Comparison of ENCODE assay signal across 28 cellular contexts in genomic region chr7:158430308-158431034, GRCh38.
DNase-seq lines count a peak whose midpoint lies in the region; ATAC-seq, FAIRE-seq and TF ChIP-seq lines count a peak whose summit lies in the region.
"Had no signal": no experiment of that assay in that cellular context is flagged by ENCODE, and none has a peak within 500 bp of the region (broad histone marks: within the 10 kb centered on the region; RNA-seq: fewer than 3 reads in every experiment).

No MANE protein-coding gene starts in this region.

- no peak for TF ChIP-seq EP300 in A549 (IDR thresholded peaks at IDR 0.05)

- no peak overlapping the region for H3K27ac Mint-ChIP-seq in chondrocyte (ENCODE audit: unreplicated experiment)
- H3K27ac Mint-ChIP-seq: activated T-cell treated with anti-CD3 and anti-CD28 coated beads, Interleukin-2, amount 50 U/mL, for 24 hours; naive thymus-derived CD8-positive, alpha-beta T cell had no signal

- H3K9me3 Mint-ChIP-seq in chondrocyte (ENCODE audit: low read depth) = peaks cover 1% of the 10 kb centered on the region
- H3K9me3 Mint-ChIP-seq: activated T-cell treated with anti-CD3 and anti-CD28 coated beads, Interleukin-2, amount 50 U/mL, for 24 hours; naive thymus-derived CD8-positive, alpha-beta T cell had no signal

- CTCF ChIA-PET in A549 (lab: Yijun Ruan, JAX) = no interaction called here

- no peak for TF ChIP-seq CTCF in A549 (IDR thresholded peaks at IDR 0.05)
- TF ChIP-seq CTCF in DND-41 (IDR thresholded peaks at IDR 0.05; ENCODE audit: borderline replicate concordance, extremely low read depth, low read length, poor library complexity, severe bottlenecking) = no peak
- TF ChIP-seq CTCF in chondrocyte (IDR thresholded peaks at IDR 0.05) = no peak
- TF ChIP-seq CTCF in osteoblast (IDR thresholded peaks at IDR 0.05; ENCODE audit: extremely low read depth, low read depth, low read length) = no peak

- no peak overlapping the region for H3K4me3 Mint-ChIP-seq in chondrocyte (ENCODE audit: unreplicated experiment)
- H3K4me3 Mint-ChIP-seq: activated T-cell treated with anti-CD3 and anti-CD28 coated beads, Interleukin-2, amount 50 U/mL, for 24 hours; naive thymus-derived CD8-positive, alpha-beta T cell had no signal

- H3K36me3 ChIP-seq in DND-41 (ENCODE audit: insufficient read depth, low read length) = no peaks in the 10 kb centered on the region
- H3K36me3 ChIP-seq in osteoblast (ENCODE audit: insufficient read depth, low read length) = no peaks in the 10 kb centered on the region
- no peaks in the 10 kb centered on the region for H3K36me3 ChIP-seq in effector memory CD4-positive, alpha-beta T cell (ENCODE audit: control insufficient read depth, insufficient read depth, low read length)
- H3K36me3 ChIP-seq: adrenal gland, pancreas, tibial artery had no signal

- no peak overlapping the region for H3K9ac ChIP-seq in DND-41 (ENCODE audit: low read depth, low read length)

- no peaks in the 10 kb centered on the region for H3K36me3 Mint-ChIP-seq in chondrocyte (ENCODE audit: low read depth)
- H3K36me3 Mint-ChIP-seq: naive thymus-derived CD8-positive, alpha-beta T cell had no signal

- no peak overlapping the region for H3K4me3 ChIP-seq in A549
- H3K4me3 ChIP-seq in DND-41 (ENCODE audit: low read depth in 1 of 2, low read length in 2 of 2) = no peak overlapping the region
- no peak overlapping the region for H3K4me3 ChIP-seq in osteoblast (ENCODE audit: insufficient read depth, low read length)
- no peak overlapping the region for H3K4me3 ChIP-seq in effector memory CD4-positive, alpha-beta T cell (ENCODE audit: insufficient read depth, low read depth, low read length, poor library complexity, severe bottlenecking)
- H3K4me3 ChIP-seq: adrenal gland, body of pancreas, GM12878, pancreas, tibial artery had no signal

- TF ChIP-seq POLR2A in A549 (IDR thresholded peaks at IDR 0.05; ENCODE audit: low read length) = no peak

- H3K27me3 ChIP-seq in DND-41 (ENCODE audit: insufficient read depth, low read length, poor library complexity) = peaks cover 23% of the 10 kb centered on the region
- H3K27me3 ChIP-seq in osteoblast (ENCODE audit: insufficient read depth, low read length) = no peaks in the 10 kb centered on the region
- H3K27me3 ChIP-seq in effector memory CD4-positive, alpha-beta T cell (replicated peaks; ENCODE audit: control insufficient read depth, insufficient read depth, low read length, poor library complexity, severe bottlenecking) = no peaks in the 10 kb centered on the region
- H3K27me3 ChIP-seq: adrenal gland, body of pancreas, pancreas, tibial artery had no signal

- peaks cover 7% of the 10 kb centered on the region for H3K4me1 Mint-ChIP-seq in chondrocyte (ENCODE audit: low read depth)

- H2AFZ ChIP-seq in DND-41 (ENCODE audit: low read depth, low read length) (no peak overlapping the region), osteoblast (ENCODE audit: low read length) (no peak overlapping the region)

- H3K9me3 ChIP-seq in A549 = peaks cover 3% of the 10 kb centered on the region; the same call in 1 of the 3 replicates
- no peaks in the 10 kb centered on the region for H3K9me3 ChIP-seq in DND-41 (ENCODE audit: insufficient read depth, low read length, severe bottlenecking)
- H3K9me3 ChIP-seq in osteoblast (ENCODE audit: low read depth, low read length) = no peaks in the 10 kb centered on the region
- H3K9me3 ChIP-seq in effector memory CD4-positive, alpha-beta T cell (ENCODE audit: control insufficient read depth, low read length) = no peaks in the 10 kb centered on the region
- H3K9me3 ChIP-seq: adrenal gland, body of pancreas, pancreas, tibial artery had no signal

- FAIRE-seq in A549 (lab: Jason Lieb, UNC) = no peak
- FAIRE-seq: GM12878, pancreas had no signal

- WGBS in A549 (ENCODE audit: missing lambda C conversion rate) = 95% methylated on average over 21 of the region's 22 CpGs

- TF ChIP-seq RAD21 in A549 (conservative IDR thresholded peaks at IDR 0.05 in 1 of 2, IDR thresholded peaks at IDR 0.05 in 1 of 2) = no peak

- peaks cover 1% of the 10 kb centered on the region for H3K27me3 Mint-ChIP-seq in chondrocyte (ENCODE audit: low read depth)

- peaks cover 29% of the 10 kb centered on the region for H3K4me1 ChIP-seq in A549
- peaks cover 22% of the 10 kb centered on the region for H3K4me1 ChIP-seq in DND-41 (ENCODE audit: insufficient read depth, low read length)
- H3K4me1 ChIP-seq in osteoblast (ENCODE audit: insufficient read depth, low read length) = no peaks in the 10 kb centered on the region
- no peaks in the 10 kb centered on the region for H3K4me1 ChIP-seq in effector memory CD4-positive, alpha-beta T cell (ENCODE audit: control insufficient read depth, insufficient read depth, low read length, poor library complexity, severe bottlenecking)

- H3K79me2 ChIP-seq in DND-41 (ENCODE audit: insufficient read depth, low read length) = no peaks in the 10 kb centered on the region
- no peaks in the 10 kb centered on the region for H3K79me2 ChIP-seq in osteoblast (ENCODE audit: insufficient read depth, low read length)

- ATAC-seq in A549 (no peak), DND-41 (ENCODE audit: insufficient read depth, low read depth) (peak; percentile 96)
- ATAC-seq: body of pancreas; GM12878; naive thymus-derived CD8-positive, alpha-beta T cell had no signal

- H3K27ac ChIP-seq in A549 (peak overlapping the region; percentile 90 to 91; a peak in 4 of 6 replicates), DND-41 (ENCODE audit: low read length) (no peak overlapping the region), osteoblast (ENCODE audit: low read depth, low read length) (no peak overlapping the region)
- H3K27ac ChIP-seq in effector memory CD4-positive, alpha-beta T cell (ENCODE audit: insufficient read depth, low read length, poor library complexity, severe bottlenecking) = no peak overlapping the region
- H3K27ac ChIP-seq: body of pancreas, pancreas, tibial artery had no signal

- H3K4me2 ChIP-seq in A549 = peak overlapping the region; percentile 91; the same call in 1 of the 3 replicates
- H3K4me2 ChIP-seq in DND-41 (ENCODE audit: insufficient read depth, low read length) = peak overlapping the region; percentile 40
- no peak overlapping the region for H3K4me2 ChIP-seq in osteoblast (ENCODE audit: insufficient read depth, low read length)

- POLR2A ChIA-PET in A549 (lab: Yijun Ruan, JAX) = no interaction called here

- H4K20me1 ChIP-seq in DND-41 (ENCODE audit: insufficient read depth, low read length) (peaks cover 25% of the 10 kb centered on the region), osteoblast (ENCODE audit: insufficient read depth, low read length) (no peaks in the 10 kb centered on the region)

- DNase-seq in A549 (ENCODE audit: low read depth in 1 of 2, low spot score in 1 of 2) (no peak), DND-41 (peak; percentile 83), chondrocyte (ENCODE audit: low spot score) (peak; percentile 72), osteoblast (ENCODE audit: insufficient read length, low spot score, missing footprints) (peak; percentile 48), glomerular visceral epithelial cell (ENCODE audit: extremely low spot score) (no peak), NCI-H2227 (lab: John Stamatoyannopoulos, UW; ENCODE audit: unreplicated experiment) (no peak)
- DNase-seq in effector memory CD4-positive, alpha-beta T cell = no peak
- DNase-seq: activated CD4-positive, alpha-beta T cell treated with anti-CD3 and anti-CD28 coated beads for 4 hours; activated naive CD4-positive, alpha-beta T cell; cerebellar nuclear complex; DMS153; foreskin melanocyte; HCEC 1CT; Karpas-422; naive thymus-derived CD8-positive, alpha-beta T cell; NCI-H1417 treated with DMSO at 0.1 percent for 48 hours; NCI-H2081; NCI-H2227 treated with DMSO at 0.1 percent for 48 hours; pancreas; right cardiac atrium; SHP77 treated with DMSO at 0.1 percent for 48 hours; stimulated activated CD4-positive, alpha-beta T cell treated with anti-CD3 and anti-CD28 coated beads, Interleukin-2, amount 100 ng/mL, for 48 hours; SW 1271 had no signal

TF ChIP-seq in A549, 52 proteins besides CTCF, POLR2A, EP300 and RAD21 (continues in another document):
- no peak for TF ChIP-seq EHF (CRISPR knock-in tag; IDR thresholded peaks at IDR 0.05)
- no peak for TF ChIP-seq HDAC2 (IDR thresholded peaks at IDR 0.05)
- no peak for TF ChIP-seq REST (IDR thresholded peaks at IDR 0.05)
- no peak for TF ChIP-seq ATOH8 (CRISPR knock-in tag; IDR thresholded peaks at IDR 0.05; ENCODE audit: low read depth)
- TF ChIP-seq CBX2 (IDR thresholded peaks at IDR 0.05; ENCODE audit: borderline replicate concordance, low read depth) = no peak
- no peak for TF ChIP-seq MAFK (IDR thresholded peaks at IDR 0.05; ENCODE audit: partially characterized antibody)
- no peak for TF ChIP-seq HOXB5 (CRISPR knock-in tag; IDR thresholded peaks at IDR 0.05)
- no peak for TF ChIP-seq ESRRA (IDR thresholded peaks at IDR 0.05; ENCODE audit: borderline replicate concordance, low read length)

Comparison
In these comparisons a context has a peak if more than half of its experiments do, and no peak if none do; other contexts are left out.
1. DNase-seq: peak in DND-41 (single experiment), chondrocyte (single experiment) and osteoblast (single experiment); none in A549 (0 of 2), glomerular visceral epithelial cell (single experiment), NCI-H2227 (single experiment) and effector memory CD4-positive, alpha-beta T cell (0 of 3).
2. H3K27ac ChIP-seq: peak in A549 (2 of 2); none in DND-41 (single experiment), osteoblast (single experiment) and effector memory CD4-positive, alpha-beta T cell (single experiment).